2 cellular contexts compared by ENCODE assay signal in the genomic region with DNA sequence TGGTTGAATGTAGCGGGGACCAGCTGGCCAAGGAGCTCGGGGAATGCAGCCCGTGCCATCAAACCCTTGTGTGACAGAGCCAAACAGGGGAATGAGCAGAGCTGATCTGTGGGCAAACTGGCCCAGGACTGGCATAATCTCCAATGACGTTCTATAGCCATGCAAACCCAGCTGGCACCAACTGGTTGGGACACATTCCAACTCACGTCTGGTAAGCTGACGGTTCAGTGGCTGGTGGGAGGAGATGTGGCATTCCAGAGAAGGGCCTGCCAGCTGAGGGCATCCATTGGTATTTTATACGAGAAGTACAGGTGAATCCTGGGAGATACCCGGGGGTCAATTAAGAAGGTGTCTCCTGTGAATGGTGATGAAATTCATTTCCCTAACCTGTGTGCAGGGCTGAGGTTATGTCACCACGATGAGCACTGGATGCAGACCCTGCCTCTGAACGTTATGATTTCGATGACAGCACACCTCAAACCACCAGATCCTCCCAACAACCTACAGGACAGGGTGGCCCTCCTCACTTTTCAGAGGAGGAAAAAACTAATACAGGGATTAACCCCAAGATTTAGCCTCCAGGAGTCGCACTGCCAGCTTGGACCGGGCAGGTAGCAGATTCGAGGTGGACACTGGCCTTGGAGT.
TF ChIP-seq lines count a peak whose summit lies in the region.

No MANE protein-coding gene starts in this region.

TF ChIP-seq in GM12891, 5 proteins besides CTCF, POLR2A, EP300 and RAD21:
- TF ChIP-seq TAF1 (IDR thresholded peaks at IDR 0.05; ENCODE audit: low read depth, low read length) (no peak), POU2F2 (IDR thresholded peaks at IDR 0.05; ENCODE audit: low read depth, low read length) (no peak), SPI1 (IDR thresholded peaks at IDR 0.05; ENCODE audit: low read depth, low read length) (no peak), PAX5 (IDR thresholded peaks at IDR 0.05; ENCODE audit: insufficient read depth, low read length, severe bottlenecking) (no peak), POLR2AphosphoS5 (IDR thresholded peaks at IDR 0.05; ENCODE audit: low read depth, low read length) (no peak)

TF ChIP-seq in HEK293T, 16 proteins besides CTCF, POLR2A, EP300 and RAD21:
- TF ChIP-seq SUZ12 (IDR thresholded peaks at IDR 0.05) (no peak), ELF4 (IDR thresholded peaks at IDR 0.05) (no peak), BHLHE40 (IDR thresholded peaks at IDR 0.05; ENCODE audit: borderline replicate concordance) (no peak), LEF1 (IDR thresholded peaks at IDR 0.05; ENCODE audit: borderline replicate concordance) (no peak), L3MBTL2 (conservative IDR thresholded peaks at IDR 0.05) (no peak), FOXA1 (IDR thresholded peaks at IDR 0.05) (no peak), ZNF384 (IDR thresholded peaks at IDR 0.05) (no peak), ARNT (IDR thresholded peaks at IDR 0.05) (no peak), HDGF (IDR thresholded peaks at IDR 0.05; ENCODE audit: borderline replicate concordance) (no peak), SP1 (IDR thresholded peaks at IDR 0.05) (no peak), TARDBP (IDR thresholded peaks at IDR 0.05) (no peak), CTBP1 (IDR thresholded peaks at IDR 0.05; ENCODE audit: borderline replicate concordance) (no peak), FOXK2 (IDR thresholded peaks at IDR 0.05) (no peak), FOXM1 (IDR thresholded peaks at IDR 0.05; ENCODE audit: borderline replicate concordance) (no peak)
- TF ChIP-seq, protein P1, sequence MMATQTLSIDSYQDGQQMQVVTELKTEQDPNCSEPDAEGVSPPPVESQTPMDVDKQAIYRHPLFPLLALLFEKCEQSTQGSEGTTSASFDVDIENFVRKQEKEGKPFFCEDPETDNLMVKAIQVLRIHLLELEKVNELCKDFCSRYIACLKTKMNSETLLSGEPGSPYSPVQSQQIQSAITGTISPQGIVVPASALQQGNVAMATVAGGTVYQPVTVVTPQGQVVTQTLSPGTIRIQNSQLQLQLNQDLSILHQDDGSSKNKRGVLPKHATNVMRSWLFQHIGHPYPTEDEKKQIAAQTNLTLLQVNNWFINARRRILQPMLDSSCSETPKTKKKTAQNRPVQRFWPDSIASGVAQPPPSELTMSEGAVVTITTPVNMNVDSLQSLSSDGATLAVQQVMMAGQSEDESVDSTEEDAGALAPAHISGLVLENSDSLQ (IDR thresholded peaks at IDR 0.05), result no peak
